In genomic region chr6:118581489-118581959, GRCh38 we compare ENCODE assay signal across 8 cellular contexts. TPM values are rescaled to one million over a fixed set of nuclear protein-coding genes. Genes with fewer than 3 reads are reported as not detected.
A peak's percentile ranks its signal among the peaks of the same experiment; 100 is the strongest.
DNase-seq lines count a peak whose midpoint lies in the region; ATAC-seq and TF ChIP-seq lines count a peak whose summit lies in the region.

No MANE protein-coding gene starts in this region.

- in situ Hi-C loops in astrocyte of the spinal cord (cut with HindIII; ENCODE audit: low sequenced_read_pairs), result no loop called here

- H3K27ac ChIP-seq in left lung, result peak overlapping the region in 1 of 2 donors; percentile 42

- TF ChIP-seq CTCF in astrocyte of the spinal cord (IDR thresholded peaks at IDR 0.05; ENCODE audit: low read depth, low read length) (no peak), left lung (IDR thresholded peaks at IDR 0.05) (no peak)

- no peak overlapping the region for H3K4me3 ChIP-seq in astrocyte of the spinal cord (ENCODE audit: low read depth, low read length)
- H3K4me3 ChIP-seq in left lung, result no peak overlapping the region

- no peaks in the 10 kb centered on the region for H3K27me3 ChIP-seq in left lung

- peak; percentile 46 for DNase-seq in A172 (ENCODE audit: low spot score)
- peak; percentile 45 for DNase-seq in HS-5 (ENCODE audit: low read depth)
- peak; percentile 62 for DNase-seq in astrocyte of the spinal cord (ENCODE audit: low read depth, low spot score)
- no peak for DNase-seq in left lung
- no peak for DNase-seq in globus pallidus (ENCODE audit: low spot score)
- no peak for DNase-seq in NCI-H146 treated with DMSO at 0.1 percent for 48 hours (lab: John Stamatoyannopoulos, UW; ENCODE audit: unreplicated experiment)
- no peak for DNase-seq in NCI-H345 treated with DMSO at 0.1 percent for 48 hours (lab: John Stamatoyannopoulos, UW; ENCODE audit: unreplicated experiment)

- peaks cover 0 to 34% of the 10 kb centered on the region in 2 donors for H3K9me3 ChIP-seq in left lung

- ATAC-seq in left lung, result peak; percentile 79
- no peak for ATAC-seq in HG02981 (IDR thresholded peaks at IDR 0.05; ENCODE audit: unreplicated experiment)

- H3K4me1 ChIP-seq in left lung, result peaks cover 5 to 24% of the 10 kb centered on the region in 2 donors

- intact Hi-C loops in left lung (cut with DNase I), result no loop called here

- H3K36me3 ChIP-seq in left lung, result no peaks in the 10 kb centered on the region

RNA-seq across cellular contexts. Expression of gene PLN, which starts 33.4 kb away (rescaled TPM):
- not detected in 2 replicates for total RNA-seq in A172 (2014; rRNA removed; shearing (Covaris generic))
- total RNA-seq in left lung, result 10 to 100 TPM in 1 of 2 donors, 1 to 10 TPM in 1; 6.4 to 13.3 TPM

Comparison
In these comparisons a context has a peak if more than half of its experiments do, and no peak if none do; other contexts are left out.
1. DNase-seq: peak in A172 (single experiment), HS-5 (single experiment) and astrocyte of the spinal cord (single experiment); none in left lung (0 of 2), globus pallidus (single experiment), NCI-H146 treated with DMSO at 0.1 percent for 48 hours (single experiment) and NCI-H345 treated with DMSO at 0.1 percent for 48 hours (single experiment).